19 cellular contexts compared by ENCODE assay signal in the genomic region with DNA sequence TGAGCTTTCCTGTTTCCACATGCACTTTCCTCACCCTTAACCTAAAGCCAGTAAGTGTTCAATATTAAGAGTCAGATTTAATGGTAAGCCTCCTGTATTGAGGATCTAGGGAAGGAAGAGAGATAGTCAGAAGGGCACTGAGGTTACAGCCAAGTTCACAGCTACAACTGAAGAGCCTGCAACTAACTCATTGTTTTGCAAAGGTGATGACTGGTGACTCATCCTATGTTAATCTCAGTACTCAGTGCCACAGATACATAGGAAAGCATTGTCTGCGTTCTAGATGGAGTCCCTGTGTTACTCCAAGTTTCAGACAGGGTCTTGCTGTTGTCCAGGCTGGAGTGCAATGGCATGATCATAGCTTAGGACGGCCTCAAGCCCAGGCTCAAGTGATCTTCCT.
"Had no signal": no experiment of that assay in that cellular context is flagged by ENCODE, and none has a peak within 500 bp of the region (broad histone marks: within the 10 kb centered on the region; RNA-seq: fewer than 3 reads in every experiment).

No MANE protein-coding gene starts in this region.

- DNase-seq: activated B cell treated with CpG ODN at 0.5 μM for 24 hours; activated CD4-positive, alpha-beta T cell treated with anti-CD3 and anti-CD28 coated beads for 36 hours; activated CD4-positive, alpha-beta T cell treated with anti-CD3 and anti-CD28 coated beads, Interleukin-2, amount 50 U/mL, for 4 hours; activated effector memory CD4-positive, alpha-beta T cell treated with Interleukin-2 at 50 U/mL for 16 hours; activated naive CD4-positive, alpha-beta T cell treated with anti-CD3 and anti-CD28 coated beads for 36 hours; activated naive CD8-positive, alpha-beta T cell treated with anti-CD3 and anti-CD28 coated beads, Interleukin-2, amount 10 ng/mL, durations not matched to agents 7 days and 5 days; activated T-cell treated with anti-CD3 and anti-CD28 coated beads, Interleukin-2, amount 50 U/mL, for 72 hours; amniotic stem cell; cerebellar nuclear complex; cortex of kidney; heart left ventricle; left cardiac atrium; ovary; stimulated activated CD4-positive, alpha-beta T cell treated with anti-CD3 and anti-CD28 coated beads, Interleukin-4, amount 100 ng/mL, for 24 hours; substantia nigra; T-helper 9 cell; thyroid gland had no signal

- H3K4me1 ChIP-seq: heart left ventricle, prostate gland, thyroid gland had no signal

- H3K36me3 ChIP-seq: heart left ventricle, neutrophil, ovary, prostate gland, thyroid gland had no signal

- ATAC-seq: activated CD4-positive, alpha-beta T cell treated with anti-CD3 and anti-CD28 coated beads for 36 hours; activated T-cell treated with anti-CD3 and anti-CD28 coated beads, Interleukin-2, amount 50 U/mL, for 72 hours; heart left ventricle had no signal

- H3K4me3 ChIP-seq: heart left ventricle, ovary, prostate gland, thyroid gland had no signal

- H3K27me3 ChIP-seq: neutrophil, ovary, thyroid gland had no signal

- H3K9me3 ChIP-seq: heart left ventricle, neutrophil, ovary, prostate gland, thyroid gland had no signal
